ENCODE assay signal across 18 cellular contexts in the genomic region with DNA sequence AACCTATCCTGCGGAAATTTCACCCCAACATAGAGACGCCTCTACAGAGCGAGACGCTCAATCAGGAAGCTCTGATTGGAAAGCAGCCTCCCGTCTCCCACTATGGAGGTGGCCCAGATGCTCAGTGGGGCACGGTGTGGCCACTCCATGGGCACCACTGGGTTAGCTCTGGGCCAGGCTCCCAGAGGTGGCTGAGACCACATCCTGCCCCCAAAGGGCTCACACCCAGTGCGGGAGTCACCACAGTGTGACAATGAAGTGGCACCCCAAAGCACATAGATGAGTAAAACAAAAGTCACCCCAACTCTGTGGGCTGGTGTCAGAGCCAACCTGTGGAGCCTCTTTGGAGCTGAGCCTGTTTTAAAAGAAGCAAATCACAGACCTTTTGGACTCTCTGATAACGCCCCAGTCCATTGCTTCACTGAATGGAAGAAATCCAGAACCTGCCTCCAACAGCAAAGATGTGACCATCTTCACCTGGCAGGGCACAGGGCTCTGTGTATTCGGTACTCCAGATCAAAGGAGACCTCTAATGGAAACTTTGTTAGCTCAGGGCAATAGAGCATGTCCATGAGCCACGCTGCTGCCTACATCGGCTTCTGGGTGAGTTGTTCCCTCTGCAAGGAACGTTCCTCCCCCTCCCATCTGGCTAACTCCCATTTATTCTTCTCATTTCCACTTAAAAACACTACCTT. TPM values are rescaled to one million over a fixed set of nuclear protein-coding genes. Genes with fewer than 3 reads are reported as not detected.
A peak's percentile ranks its signal among the peaks of the same experiment; 100 is the strongest.
DNase-seq lines count a peak whose midpoint lies in the region; ATAC-seq and TF ChIP-seq lines count a peak whose summit lies in the region.
"Had no signal": no experiment of that assay in that cellular context is flagged by ENCODE, and none has a peak within 500 bp of the region (broad histone marks: within the 10 kb centered on the region; RNA-seq: fewer than 3 reads in every experiment).

No MANE protein-coding gene starts in this region.

- TF ChIP-seq POLR2A in vagina (IDR thresholded peaks at IDR 0.05), result no peak

- POLR2A ChIA-PET in OCI-LY7 (lab: Charles Lee), result no interaction called here

- ATAC-seq in left lobe of liver (peak; percentile 72), GM19023 (IDR thresholded peaks at IDR 0.05; ENCODE audit: unreplicated experiment) (no peak)
- ATAC-seq: SK-N-SH treated with all-trans-retinoic acid at 6 μM for 48 hours had no signal

- H2AFZ ChIP-seq in OCI-LY7 (ENCODE audit: low read length), result peak overlapping the region; percentile 58; the same call in 1 of the 2 replicates

- peaks cover 9% of the 10 kb centered on the region for H3K9me3 ChIP-seq in left ventricle myocardium inferior (replicated peaks)
- peaks cover 0 to 6% of the 10 kb centered on the region in 2 donors for H3K9me3 ChIP-seq in right atrium auricular region
- H3K9me3 ChIP-seq in OCI-LY7 (ENCODE audit: low read length), result peaks cover 8% of the 10 kb centered on the region; the same call in 1 of the 2 replicates
- H3K9me3 ChIP-seq in vagina, result no peaks in the 10 kb centered on the region

- H4K20me1 ChIP-seq in OCI-LY7 (ENCODE audit: insufficient read depth, low read length), result peaks cover 6% of the 10 kb centered on the region; the same call in 1 of the 2 replicates

- H3K4me1 ChIP-seq in left ventricle myocardium inferior, result peaks cover 31% of the 10 kb centered on the region
- H3K4me1 ChIP-seq in right atrium auricular region, result peaks cover 0 to 6% of the 10 kb centered on the region in 2 donors
- peaks cover 78% of the 10 kb centered on the region for H3K4me1 ChIP-seq in OCI-LY7 (ENCODE audit: insufficient read depth, low read length, poor library complexity, severe bottlenecking)
- peaks cover 7% of the 10 kb centered on the region for H3K4me1 ChIP-seq in vagina

- no peaks in the 10 kb centered on the region for H3K27me3 ChIP-seq in left ventricle myocardium inferior (ENCODE audit: low read depth)
- no peaks in the 10 kb centered on the region for H3K27me3 ChIP-seq in right atrium auricular region
- H3K27me3 ChIP-seq in vagina, result no peaks in the 10 kb centered on the region

- TF ChIP-seq CTCF in left ventricle myocardium inferior (IDR thresholded peaks at IDR 0.05; ENCODE audit: borderline replicate concordance) (no peak), right atrium auricular region (IDR thresholded peaks at IDR 0.05) (no peak), OCI-LY7 (conservative IDR thresholded peaks at IDR 0.05; ENCODE audit: low read length) (no peak), vagina (IDR thresholded peaks at IDR 0.05) (no peak)

- no peaks in the 10 kb centered on the region for H3K79me2 ChIP-seq in OCI-LY7 (ENCODE audit: insufficient read depth, low read depth, low read length)

- H3K4me2 ChIP-seq in OCI-LY7 (ENCODE audit: low read length), result peak overlapping the region; percentile 69

- H3K9me2 ChIP-seq in OCI-LY7 (ENCODE audit: insufficient read depth, low read length), result no peaks in the 10 kb centered on the region

- peak overlapping the region; percentile 50 for H3K27ac ChIP-seq in left ventricle myocardium inferior (replicated peaks)
- peak overlapping the region in 1 of 2 donors; percentile 21 for H3K27ac ChIP-seq in right atrium auricular region
- H3K27ac ChIP-seq in OCI-LY7 (ENCODE audit: low read depth, low read length, poor library complexity, severe bottlenecking), result no peak overlapping the region
- peak overlapping the region; percentile 39 for H3K27ac ChIP-seq in vagina

- CTCF ChIA-PET in OCI-LY7 (lab: Charles Lee; ENCODE audit: unreplicated experiment), result no interaction called here

- BruUV-seq in OCI-LY7 (replicated peaks; lab: Mats Ljungman, UMichigan), result no TSS peak

- H3K36me3 ChIP-seq in left ventricle myocardium inferior, result no peaks in the 10 kb centered on the region
- no peaks in the 10 kb centered on the region for H3K36me3 ChIP-seq in right atrium auricular region
- H3K36me3 ChIP-seq in OCI-LY7 (ENCODE audit: insufficient read depth, low read length), result no peaks in the 10 kb centered on the region
- no peaks in the 10 kb centered on the region for H3K36me3 ChIP-seq in vagina

- intact Hi-C loops in left ventricle myocardium inferior (cut with micrococcal nuclease) (no loop called here), OCI-LY7 (cut with micrococcal nuclease; ENCODE audit: unreplicated experiment) (no loop called here), vagina (cut with DNase I) (loop anchor here (10.0 kb wide), 1 partner anchor 105 kb away; no protein-coding TSS in a partner anchor)

- no peak for DNase-seq in left ventricle myocardium inferior
- no peak for DNase-seq in right atrium auricular region (ENCODE audit: low spot score)
- peak; percentile 79 for DNase-seq in OCI-LY7 (ENCODE audit: low spot score)
- peak; percentile 92 for DNase-seq in left lobe of liver (ENCODE audit: low spot score)
- no peak for DNase-seq in vagina (ENCODE audit: extremely low spot score in 2 of 2)
- DNase-seq in activated CD4-positive, alpha-beta T cell treated with anti-CD3 and anti-CD28 coated beads for 1 hour, result no peak
- DNase-seq in amygdala (lab: John Stamatoyannopoulos, UW), result no peak
- DNase-seq: activated CD4-positive, alpha-beta memory T cell treated with anti-CD3 and anti-CD28 coated beads, Interleukin-2, amount 10 ng/mL, durations not matched to agents 7 days and 5 days; aorta; Calu3; dermis blood vessel endothelial cell; IMR-90; left ventricle myocardium superior; NCI-H226; stimulated activated CD4-positive, alpha-beta T cell treated with anti-CD3 and anti-CD28 coated beads, Interleukin-2, amount 100 ng/mL, for 24 hours; trophoblast cell had no signal

- H3K4me3 ChIP-seq in left ventricle myocardium inferior (no peak overlapping the region), right atrium auricular region (no peak overlapping the region), OCI-LY7 (ENCODE audit: low read depth, low read length, poor library complexity, severe bottlenecking) (peak overlapping the region; percentile 17), vagina (no peak overlapping the region)

RNA-seq across cellular contexts. Expression of a gene that starts 19.6 kb away (rescaled TPM):
- total RNA-seq in left ventricle myocardium inferior (3.7 TPM), right atrium auricular region (1 to 10 TPM; 3.4 to 4.0 TPM), OCI-LY7 (2022) (12.0 and 13.0 TPM in 2 replicates), left lobe of liver (67.7 TPM), vagina (19.6 TPM)
- total RNA-seq in OCI-LY7 (2014; rRNA removed; shearing (Covaris generic)), result 5.8 and 6.8 TPM in 2 replicates

Comparison
In these comparisons a context has a peak if more than half of its experiments do, and no peak if none do; other contexts are left out.
1. DNase-seq: peak in OCI-LY7 (single experiment) and left lobe of liver (single experiment); none in left ventricle myocardium inferior (single experiment), right atrium auricular region (single experiment), vagina (0 of 2), activated CD4-positive, alpha-beta T cell treated with anti-CD3 and anti-CD28 coated beads for 1 hour (single experiment) and amygdala (0 of 56).